Comparison of ENCODE assay signal across 20 cellular contexts in genomic region chr5:24163091-24163490, GRCh38.
DNase-seq lines count a peak whose midpoint lies in the region; ATAC-seq, FAIRE-seq and TF ChIP-seq lines count a peak whose summit lies in the region.
"Had no signal": no experiment of that assay in that cellular context is flagged by ENCODE, and none has a peak within 500 bp of the region (broad histone marks: within the 10 kb centered on the region; RNA-seq: fewer than 3 reads in every experiment).

No MANE protein-coding gene starts in this region.

- no peak overlapping the region for H3K9ac ChIP-seq in GM23248

- DNase-seq in A549 (ENCODE audit: low read depth in 1 of 2, low spot score in 1 of 2) (peak; percentile 5 to 23), GM23248 (peak; percentile 67), RKO (ENCODE audit: low spot score) (peak; percentile 84), kidney epithelial cell (ENCODE audit: low read depth) (peak; percentile 39), NAMALWA (ENCODE audit: low spot score) (no peak), NCI-H446 treated with DMSO at 0.1 percent for 48 hours (lab: John Stamatoyannopoulos, UW) (no peak), WERI-Rb-1 (no peak), vagina (ENCODE audit: extremely low spot score in 2 of 2) (no peak)
- DNase-seq: activated CD4-positive, alpha-beta T cell treated with anti-CD3 and anti-CD28 coated beads, Interleukin-2, amount 50 U/mL, for 1 hour; activated gamma-delta T cell; adrenal gland; AML-193; dorsolateral prefrontal cortex; left lung; NCI-H1436 treated with DMSO at 0.1 percent for 48 hours; Right ventricle myocardium superior; stimulated activated CD4-positive, alpha-beta T cell treated with anti-CD3 and anti-CD28 coated beads, Interleukin-4, amount 100 ng/mL, for 24 hours; T-helper 1 cell had no signal

- H3F3A ChIP-seq in GM23248 (ENCODE audit: insufficient read depth), result peaks cover 10% of the 10 kb centered on the region

- no peak for TF ChIP-seq POLR2A in A549 (IDR thresholded peaks at IDR 0.05; ENCODE audit: low read length)
- no peak for TF ChIP-seq POLR2A in vagina (IDR thresholded peaks at IDR 0.05)

- 0 out of 3 replicates have a peak overlapping the region, but pooled peaks have one; percentile 4 for H3K4me2 ChIP-seq in A549
- no peak overlapping the region for H3K4me2 ChIP-seq in GM23248 (ENCODE audit: unreplicated experiment)

- intact Hi-C loops in vagina (cut with DNase I), result no loop called here

- H3K36me3 ChIP-seq in GM23248 (ENCODE audit: low read depth) (no peaks in the 10 kb centered on the region), kidney epithelial cell (ENCODE audit: control insufficient read depth, insufficient read depth, low read length) (no peaks in the 10 kb centered on the region), WERI-Rb-1 (no peaks in the 10 kb centered on the region), vagina (no peaks in the 10 kb centered on the region)
- H3K36me3 ChIP-seq: adrenal gland, left lung had no signal

- H3K9me2 ChIP-seq in GM23248 (ENCODE audit: insufficient read depth), result no peaks in the 10 kb centered on the region; the same call in 1 of the 2 replicates

- H3K27me3 ChIP-seq in GM23248 (replicated peaks; ENCODE audit: insufficient read depth) (no peaks in the 10 kb centered on the region), kidney epithelial cell (ENCODE audit: control insufficient read depth, insufficient read depth, low read length) (no peaks in the 10 kb centered on the region), WERI-Rb-1 (ENCODE audit: insufficient read depth, low read depth, severe bottlenecking) (no peaks in the 10 kb centered on the region), vagina (no peaks in the 10 kb centered on the region)
- H3K27me3 ChIP-seq: adrenal gland, dorsolateral prefrontal cortex, left lung had no signal

- ATAC-seq in A549, result no peak
- ATAC-seq: left lung had no signal

- WGBS in A549 (ENCODE audit: missing lambda C conversion rate), result 0% methylated on average over 2 of the region's 2 CpGs
- 2 to 8% methylated on average over 2 of the region's 2 CpGs for WGBS in GM23248 (ENCODE audit: low coverage in 1 of 2, low lambda C conversion rate in 2 of 2, missing lambda C conversion rate in 2 of 2), 2 experiments

- no peaks in the 10 kb centered on the region for H4K20me1 ChIP-seq in GM23248 (ENCODE audit: insufficient read depth)

- no peaks in the 10 kb centered on the region for H3K9me3 ChIP-seq in A549
- H3K9me3 ChIP-seq in GM23248 (ENCODE audit: low read depth), result no peaks in the 10 kb centered on the region
- no peaks in the 10 kb centered on the region for H3K9me3 ChIP-seq in WERI-Rb-1 (ENCODE audit: severe bottlenecking)
- H3K9me3 ChIP-seq in vagina, result no peaks in the 10 kb centered on the region
- H3K9me3 ChIP-seq: adrenal gland, left lung had no signal

- FAIRE-seq in A549 (lab: Jason Lieb, UNC), result no peak
- FAIRE-seq: GM18507, H1 had no signal

- TF ChIP-seq RAD21 in A549 (conservative IDR thresholded peaks at IDR 0.05 in 1 of 2, IDR thresholded peaks at IDR 0.05 in 1 of 2), result no peak

- no peak for TF ChIP-seq CTCF in A549 (IDR thresholded peaks at IDR 0.05)
- TF ChIP-seq CTCF in kidney epithelial cell (IDR thresholded peaks at IDR 0.05; ENCODE audit: insufficient read depth, low read length, poor library complexity, severe bottlenecking), result no peak
- TF ChIP-seq CTCF in WERI-Rb-1 (IDR thresholded peaks at IDR 0.05; ENCODE audit: low read depth, low read length), result no peak
- no peak for TF ChIP-seq CTCF in vagina (IDR thresholded peaks at IDR 0.05)

- TF ChIP-seq EP300 in A549 (IDR thresholded peaks at IDR 0.05), result no peak

- H3K27ac ChIP-seq in A549 (no peak overlapping the region), GM23248 (0 out of 2 replicates have a peak overlapping the region, but pooled peaks have one; percentile 11), WERI-Rb-1 (no peak overlapping the region), vagina (no peak overlapping the region)
- H3K27ac ChIP-seq: adrenal gland, dorsolateral prefrontal cortex, left lung had no signal

- CTCF ChIA-PET in A549 (lab: Yijun Ruan, JAX), result no interaction called here

- no peaks in the 10 kb centered on the region for H3K79me2 ChIP-seq in GM23248 (ENCODE audit: insufficient read depth)

- in situ Hi-C loops in GM23248 (cut with MboI), result no loop called here

- POLR2A ChIA-PET in A549 (lab: Yijun Ruan, JAX), result no interaction called here

- H3K4me3 ChIP-seq in A549, result no peak overlapping the region
- no peak overlapping the region for H3K4me3 ChIP-seq in GM23248
- no peak overlapping the region for H3K4me3 ChIP-seq in kidney epithelial cell (ENCODE audit: low read depth, low read length)
- H3K4me3 ChIP-seq in WERI-Rb-1 (ENCODE audit: low read depth, low read length), result no peak overlapping the region
- no peak overlapping the region for H3K4me3 ChIP-seq in vagina
- H3K4me3 ChIP-seq: adrenal gland, dorsolateral prefrontal cortex, left lung had no signal

- H2AFZ ChIP-seq in GM23248, result no peak overlapping the region

- H3K4me1 ChIP-seq in A549 (no peaks in the 10 kb centered on the region), GM23248 (ENCODE audit: insufficient read depth) (peaks cover 30% of the 10 kb centered on the region), vagina (no peaks in the 10 kb centered on the region)
- H3K4me1 ChIP-seq: adrenal gland, left lung had no signal

TF ChIP-seq in A549, 52 proteins besides CTCF, POLR2A, EP300 and RAD21:
- TF ChIP-seq FOSB (CRISPR knock-in tag; IDR thresholded peaks at IDR 0.05) (no peak), MAZ (IDR thresholded peaks at IDR 0.05; ENCODE audit: borderline replicate concordance, low read depth, low read length) (no peak), HOXB5 (CRISPR knock-in tag; IDR thresholded peaks at IDR 0.05) (no peak), ZSCAN20 (CRISPR knock-in tag; IDR thresholded peaks at IDR 0.05) (no peak), RFX5 (IDR thresholded peaks at IDR 0.05) (no peak), TFCP2L1 (CRISPR knock-in tag; IDR thresholded peaks at IDR 0.05) (no peak), USF2 (IDR thresholded peaks at IDR 0.05) (no peak), NR3C1 (IDR thresholded peaks at IDR 0.05) (no peak), CBX8 (IDR thresholded peaks at IDR 0.05) (no peak)

Comparison
In these comparisons a context has a peak if more than half of its experiments do, and no peak if none do; other contexts are left out.
1. DNase-seq: peak in A549 (2 of 2), GM23248 (single experiment), RKO (single experiment) and kidney epithelial cell (single experiment); none in NAMALWA (single experiment), NCI-H446 treated with DMSO at 0.1 percent for 48 hours (single experiment), WERI-Rb-1 (single experiment) and vagina (0 of 2).